8 cellular contexts compared by ENCODE assay signal in the genomic region with DNA sequence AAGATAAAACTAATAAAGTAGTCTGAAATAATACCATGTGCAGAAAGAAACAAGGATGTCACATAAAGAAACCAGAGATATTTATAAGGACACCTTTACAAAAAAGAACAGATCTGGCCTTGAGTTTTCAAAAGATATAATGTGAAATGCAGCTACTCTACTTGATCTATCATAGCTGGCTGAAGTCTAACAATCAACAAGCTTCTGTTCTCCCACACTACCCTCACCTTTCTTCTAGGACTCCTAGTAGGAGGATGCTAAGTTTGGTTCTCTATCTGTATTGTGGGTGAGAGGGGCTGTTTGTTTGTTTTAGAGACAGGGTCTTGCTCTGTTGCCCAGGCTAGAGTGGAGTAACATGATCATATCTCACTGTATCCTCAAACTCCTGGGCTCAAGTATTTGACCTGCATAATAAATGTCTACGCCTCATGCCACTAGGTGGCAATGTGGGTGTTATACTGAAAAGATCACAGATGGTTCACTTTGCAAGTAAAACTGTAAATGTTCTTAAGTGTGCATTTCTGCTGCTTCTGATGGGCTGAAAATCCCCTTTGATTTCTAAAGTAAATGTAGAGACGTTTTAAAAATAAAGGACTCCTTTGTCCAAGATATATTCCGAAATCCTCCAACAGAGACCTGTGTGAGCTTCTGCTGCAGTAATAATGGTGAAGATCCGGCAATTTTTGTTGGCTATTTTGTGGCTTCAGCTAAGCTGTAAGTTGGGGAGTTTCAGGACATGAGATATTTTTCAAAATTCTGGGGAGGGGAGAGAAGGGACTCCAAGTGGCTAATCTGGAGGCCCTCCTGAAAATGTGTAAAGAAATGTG.
A peak's percentile ranks its signal among the peaks of the same experiment; 100 is the strongest.
DNase-seq lines count a peak whose midpoint lies in the region; ATAC-seq, FAIRE-seq and TF ChIP-seq lines count a peak whose summit lies in the region.

No MANE protein-coding gene starts in this region.

- H3K27me3 ChIP-seq in CD4-positive, alpha-beta memory T cell (ENCODE audit: insufficient read depth, low read length): no peaks in the 10 kb centered on the region
- peaks cover 18% of the 10 kb centered on the region for H3K27me3 ChIP-seq in foreskin keratinocyte

- H3K27me3 Mint-ChIP-seq in CD4-positive, alpha-beta memory T cell: no peaks in the 10 kb centered on the region
- H3K27me3 Mint-ChIP-seq in activated CD8-positive, alpha-beta T cell treated with anti-CD3 and anti-CD28 coated beads, Interleukin-2, amount 10 ng/mL, durations not matched to agents 7 days and 5 days (ENCODE audit: low read depth): no peaks in the 10 kb centered on the region
- H3K27me3 Mint-ChIP-seq in osteocyte (ENCODE audit: unreplicated experiment): peaks cover 47% of the 10 kb centered on the region

- POLR2A ChIA-PET in CD4-positive, alpha-beta memory T cell (lab: Charles Lee; ENCODE audit: partially characterized antibody): interaction anchor here (1.0 to 1.7 kb wide), 5 partner anchors 14 to 237 kb away, joined by 3 to 5 read pairs (median 4); no protein-coding TSS in a partner anchor
- POLR2A ChIA-PET in activated CD8-positive, alpha-beta T cell treated with anti-CD3 and anti-CD28 coated beads, Interleukin-2, amount 10 ng/mL, durations not matched to agents 7 days and 5 days (lab: Charles Lee): no interaction called here

- peak overlapping the region; percentile 57 to 83 (median 74) for H3K4me3 Mint-ChIP-seq in CD4-positive, alpha-beta memory T cell
- H3K4me3 Mint-ChIP-seq in activated CD8-positive, alpha-beta T cell treated with anti-CD3 and anti-CD28 coated beads, Interleukin-2, amount 10 ng/mL, durations not matched to agents 7 days and 5 days: peak overlapping the region; percentile 65
- no peak overlapping the region for H3K4me3 Mint-ChIP-seq in osteocyte (ENCODE audit: unreplicated experiment)

- no peaks in the 10 kb centered on the region for H3K9me3 Mint-ChIP-seq in CD4-positive, alpha-beta memory T cell
- H3K9me3 Mint-ChIP-seq in activated CD8-positive, alpha-beta T cell treated with anti-CD3 and anti-CD28 coated beads, Interleukin-2, amount 10 ng/mL, durations not matched to agents 7 days and 5 days (ENCODE audit: insufficient read depth): no peaks in the 10 kb centered on the region
- H3K9me3 Mint-ChIP-seq in osteocyte (ENCODE audit: unreplicated experiment): no peaks in the 10 kb centered on the region

- peak in 2 of 5 donors; percentile 4 to 43 for DNase-seq in CD4-positive, alpha-beta memory T cell
- DNase-seq in GM18507 (ENCODE audit: extremely low spot score, insufficient read length, low read depth) (peak; percentile 8), NCI-H1694 treated with DMSO at 0.1 percent for 48 hours (lab: John Stamatoyannopoulos, UW) (peak; percentile 43), foreskin keratinocyte (peak in 1 of 2 donors; percentile 50), osteocyte (ENCODE audit: extremely low spot score, unreplicated experiment) (no peak), GF-D8 (lab: John Stamatoyannopoulos, UW) (no peak)
- DNase-seq in activated CD8-positive, alpha-beta T cell treated with anti-CD3 and anti-CD28 coated beads, Interleukin-2, amount 10 ng/mL, durations not matched to agents 7 days and 5 days: peak; percentile 23

- CTCF ChIA-PET in CD4-positive, alpha-beta memory T cell (lab: Charles Lee; ENCODE audit: partially characterized antibody): interaction anchor here (1.1 kb wide), 1 partner anchor 251 kb away, joined by 3 read pairs; no protein-coding TSS in a partner anchor
- CTCF ChIA-PET in activated CD8-positive, alpha-beta T cell treated with anti-CD3 and anti-CD28 coated beads, Interleukin-2, amount 10 ng/mL, durations not matched to agents 7 days and 5 days (lab: Charles Lee): no interaction called here

- H3K36me3 Mint-ChIP-seq in CD4-positive, alpha-beta memory T cell: no peaks in the 10 kb centered on the region
- no peaks in the 10 kb centered on the region for H3K36me3 Mint-ChIP-seq in activated CD8-positive, alpha-beta T cell treated with anti-CD3 and anti-CD28 coated beads, Interleukin-2, amount 10 ng/mL, durations not matched to agents 7 days and 5 days (ENCODE audit: low read depth)
- no peaks in the 10 kb centered on the region for H3K36me3 Mint-ChIP-seq in osteocyte (ENCODE audit: unreplicated experiment)

- H3K9me3 ChIP-seq in CD4-positive, alpha-beta memory T cell (ENCODE audit: control insufficient read depth in 1 of 2, low read length in 2 of 2): no peaks in the 10 kb centered on the region

- TF ChIP-seq CTCF in foreskin keratinocyte (conservative IDR thresholded peaks at IDR 0.05) (peak; percentile 77), osteocyte (IDR thresholded peaks at IDR 0.05) (peak; percentile 74)

- no peak overlapping the region for H3K27ac ChIP-seq in CD4-positive, alpha-beta memory T cell (ENCODE audit: low read depth, low read length)
- H3K27ac ChIP-seq in foreskin keratinocyte: no peak overlapping the region

- FAIRE-seq in GM18507 (lab: Jason Lieb, UNC): peak; percentile 89

- peak; percentile 30 for ATAC-seq in activated CD8-positive, alpha-beta T cell treated with anti-CD3 and anti-CD28 coated beads, Interleukin-2, amount 10 ng/mL, durations not matched to agents 7 days and 5 days
- ATAC-seq in foreskin keratinocyte (peak; percentile 65), HG03045 (IDR thresholded peaks at IDR 0.05; ENCODE audit: unreplicated experiment) (no peak)

- no peak overlapping the region for H3K4me3 ChIP-seq in CD4-positive, alpha-beta memory T cell (ENCODE audit: low read length in 2 of 2)

- H3K27ac Mint-ChIP-seq in CD4-positive, alpha-beta memory T cell: peak overlapping the region in 4 of 7 donors; percentile 13 to 71 (median 51)
- H3K27ac Mint-ChIP-seq in activated CD8-positive, alpha-beta T cell treated with anti-CD3 and anti-CD28 coated beads, Interleukin-2, amount 10 ng/mL, durations not matched to agents 7 days and 5 days: peak overlapping the region; percentile 64
- no peak overlapping the region for H3K27ac Mint-ChIP-seq in osteocyte (ENCODE audit: unreplicated experiment)

- H3K36me3 ChIP-seq in CD4-positive, alpha-beta memory T cell (ENCODE audit: insufficient read depth, low read length): no peaks in the 10 kb centered on the region

- H3K4me1 Mint-ChIP-seq in CD4-positive, alpha-beta memory T cell: no peaks in the 10 kb centered on the region
- no peaks in the 10 kb centered on the region for H3K4me1 Mint-ChIP-seq in activated CD8-positive, alpha-beta T cell treated with anti-CD3 and anti-CD28 coated beads, Interleukin-2, amount 10 ng/mL, durations not matched to agents 7 days and 5 days (ENCODE audit: low read depth)
- H3K4me1 Mint-ChIP-seq in osteocyte (ENCODE audit: unreplicated experiment): peaks cover 2% of the 10 kb centered on the region

- intact Hi-C loops in CD4-positive, alpha-beta memory T cell (cut with micrococcal nuclease): loop anchor here (10.0 kb wide), 2 partner anchors 55 to 175 kb away; no protein-coding TSS in a partner anchor

- no peaks in the 10 kb centered on the region for H3K4me1 ChIP-seq in CD4-positive, alpha-beta memory T cell (ENCODE audit: insufficient read depth, low read length)
- H3K4me1 ChIP-seq in foreskin keratinocyte: peaks cover 7% of the 10 kb centered on the region

Comparison
In these comparisons a context has a peak if more than half of its experiments do, and no peak if none do; other contexts are left out.
1. DNase-seq: peak in GM18507 (single experiment), NCI-H1694 treated with DMSO at 0.1 percent for 48 hours (single experiment) and activated CD8-positive, alpha-beta T cell treated with anti-CD3 and anti-CD28 coated beads, Interleukin-2, amount 10 ng/mL, durations not matched to agents 7 days and 5 days (single experiment); none in osteocyte (single experiment) and GF-D8 (single experiment).